18 cellular contexts compared by ENCODE assay signal in genomic region chr17:61729690-61730268, GRCh38.
"Had no signal": no experiment of that assay in that cellular context is flagged by ENCODE, and none has a peak within 500 bp of the region (broad histone marks: within the 10 kb centered on the region; RNA-seq: fewer than 3 reads in every experiment).

No MANE protein-coding gene starts in this region.

- FAIRE-seq: astrocyte had no signal

- H3K27me3 ChIP-seq: hepatocyte, thyroid gland, uterus had no signal

- ATAC-seq: activated CD4-positive, alpha-beta T cell treated with anti-CD3 and anti-CD28 coated beads for 36 hours; activated CD8-positive, alpha-beta T cell treated with anti-CD3 and anti-CD28 coated beads for 36 hours; activated naive CD8-positive, alpha-beta T cell treated with anti-CD3 and anti-CD28 coated beads, Interleukin-2, amount 50 U/mL, for 24 hours; lower lobe of right lung; stimulated activated effector memory CD8-positive, alpha-beta T cell treated with anti-CD3 and anti-CD28 coated beads, Interleukin-12 subunit alpha, Interleukin-12 subunit beta, amount 100 ng/mL, for 72 hours had no signal

- H3K4me3 ChIP-seq: coronary artery, hepatocyte, lower lobe of right lung, thyroid gland, uterus had no signal

- DNase-seq: activated CD4-positive, alpha-beta T cell treated with anti-CD3 and anti-CD28 coated beads for 36 hours; activated CD8-positive, alpha-beta memory T cell treated with anti-CD3 and anti-CD28 coated beads, Interleukin-2, amount 50 U/mL, for 48 hours; activated CD8-positive, alpha-beta T cell treated with anti-CD3 and anti-CD28 coated beads for 36 hours; activated naive CD4-positive, alpha-beta T cell treated with Interleukin-2 at 50 U/mL for 16 hours; activated naive CD8-positive, alpha-beta T cell treated with anti-CD3 and anti-CD28 coated beads, Interleukin-2, amount 50 U/mL, for 24 hours; caudate nucleus; effector CD4-positive, alpha-beta T cell; lower lobe of right lung; naive B cell; retina; T-helper 9 cell; thyroid gland; uterus had no signal

- H3K36me3 ChIP-seq: lower lobe of right lung, thyroid gland, uterus had no signal

- H2AFZ ChIP-seq: hepatocyte, parathyroid adenoma had no signal

- H3K4me1 ChIP-seq: lower lobe of right lung, parathyroid adenoma, thyroid gland, uterus had no signal

- H3K9me3 ChIP-seq: lower lobe of right lung, thyroid gland, uterus had no signal

- H3K9ac ChIP-seq: parathyroid adenoma had no signal

- H3K27ac ChIP-seq: coronary artery, hepatocyte, lower lobe of right lung, parathyroid adenoma, thyroid gland, uterus had no signal

- H3K79me2 ChIP-seq: hepatocyte, parathyroid adenoma had no signal

- H3K4me2 ChIP-seq: hepatocyte had no signal
